8 cellular contexts compared by ENCODE assay signal in genomic region chr15:84750583-84751092, GRCh38. TPM values are rescaled to one million over a fixed set of nuclear protein-coding genes. Genes with fewer than 3 reads are reported as not detected.
DNase-seq lines count a peak whose midpoint lies in the region; ATAC-seq and TF ChIP-seq lines count a peak whose summit lies in the region.

No MANE protein-coding gene starts in this region.

- no peak for TF ChIP-seq CTCF in HL-60 (IDR thresholded peaks at IDR 0.05; ENCODE audit: insufficient read depth, low read length)

- no peaks in the 10 kb centered on the region for H3K27me3 ChIP-seq in HL-60 (ENCODE audit: insufficient read depth, poor library complexity, severe bottlenecking)

- H3K9me3 Mint-ChIP-seq in activated CD4-positive, alpha-beta T cell treated with anti-CD3 and anti-CD28 coated beads, Interleukin-2, amount 10 ng/mL, durations not matched to agents 7 days and 5 days: no peaks in the 10 kb centered on the region
- no peaks in the 10 kb centered on the region for H3K9me3 Mint-ChIP-seq in activated naive CD8-positive, alpha-beta T cell treated with anti-CD3 and anti-CD28 coated beads, Interleukin-2, amount 50 U/mL, for 24 hours
- H3K9me3 Mint-ChIP-seq in natural killer cell treated with Interleukin-12 subunit alpha and Interleukin-12 subunit beta and Interleukin-15 and Interleukin-18, amount 100 ng/mL, for 72 hours: no peaks in the 10 kb centered on the region

- H3K27me3 Mint-ChIP-seq in activated CD4-positive, alpha-beta T cell treated with anti-CD3 and anti-CD28 coated beads, Interleukin-2, amount 10 ng/mL, durations not matched to agents 7 days and 5 days: no peaks in the 10 kb centered on the region
- no peaks in the 10 kb centered on the region for H3K27me3 Mint-ChIP-seq in activated naive CD8-positive, alpha-beta T cell treated with anti-CD3 and anti-CD28 coated beads, Interleukin-2, amount 50 U/mL, for 24 hours
- H3K27me3 Mint-ChIP-seq in natural killer cell treated with Interleukin-12 subunit alpha and Interleukin-12 subunit beta and Interleukin-15 and Interleukin-18, amount 100 ng/mL, for 72 hours: no peaks in the 10 kb centered on the region

- ATAC-seq in activated naive CD8-positive, alpha-beta T cell treated with anti-CD3 and anti-CD28 coated beads, Interleukin-2, amount 50 U/mL, for 24 hours: no peak
- ATAC-seq in natural killer cell treated with Interleukin-12 subunit alpha and Interleukin-12 subunit beta and Interleukin-15 and Interleukin-18, amount 100 ng/mL, for 72 hours: no peak
- ATAC-seq in HG03469 (IDR thresholded peaks at IDR 0.05; ENCODE audit: unreplicated experiment): no peak

- H3K4me3 Mint-ChIP-seq in activated CD4-positive, alpha-beta T cell treated with anti-CD3 and anti-CD28 coated beads, Interleukin-2, amount 10 ng/mL, durations not matched to agents 7 days and 5 days: peak overlapping the region; percentile 89
- H3K4me3 Mint-ChIP-seq in activated naive CD8-positive, alpha-beta T cell treated with anti-CD3 and anti-CD28 coated beads, Interleukin-2, amount 50 U/mL, for 24 hours: peak overlapping the region; percentile 97
- peak overlapping the region; percentile 96 for H3K4me3 Mint-ChIP-seq in natural killer cell treated with Interleukin-12 subunit alpha and Interleukin-12 subunit beta and Interleukin-15 and Interleukin-18, amount 100 ng/mL, for 72 hours

- CTCF ChIA-PET in activated CD4-positive, alpha-beta T cell treated with anti-CD3 and anti-CD28 coated beads, Interleukin-2, amount 10 ng/mL, durations not matched to agents 7 days and 5 days (lab: Charles Lee): interaction anchor here (0.5 to 2.9 kb wide), 9 partner anchors 10 to 119 kb away, joined by 3 to 10 read pairs (median 4); no protein-coding TSS in a partner anchor

- H3K4me3 ChIP-seq in HL-60 (replicated peaks; ENCODE audit: insufficient read depth, low read length): peak overlapping the region; percentile 91

- H3K36me3 Mint-ChIP-seq in activated CD4-positive, alpha-beta T cell treated with anti-CD3 and anti-CD28 coated beads, Interleukin-2, amount 10 ng/mL, durations not matched to agents 7 days and 5 days (ENCODE audit: low read depth): peaks cover 40% of the 10 kb centered on the region
- peaks cover 20% of the 10 kb centered on the region for H3K36me3 Mint-ChIP-seq in activated naive CD8-positive, alpha-beta T cell treated with anti-CD3 and anti-CD28 coated beads, Interleukin-2, amount 50 U/mL, for 24 hours (ENCODE audit: low read depth)
- peaks cover 6% of the 10 kb centered on the region for H3K36me3 Mint-ChIP-seq in natural killer cell treated with Interleukin-12 subunit alpha and Interleukin-12 subunit beta and Interleukin-15 and Interleukin-18, amount 100 ng/mL, for 72 hours

- H3K27ac Mint-ChIP-seq in activated CD4-positive, alpha-beta T cell treated with anti-CD3 and anti-CD28 coated beads, Interleukin-2, amount 10 ng/mL, durations not matched to agents 7 days and 5 days: peak overlapping the region; percentile 73
- peak overlapping the region; percentile 50 for H3K27ac Mint-ChIP-seq in activated naive CD8-positive, alpha-beta T cell treated with anti-CD3 and anti-CD28 coated beads, Interleukin-2, amount 50 U/mL, for 24 hours
- peak overlapping the region; percentile 92 to 93 for H3K27ac Mint-ChIP-seq in natural killer cell treated with Interleukin-12 subunit alpha and Interleukin-12 subunit beta and Interleukin-15 and Interleukin-18, amount 100 ng/mL, for 72 hours

- H3K4me1 Mint-ChIP-seq in activated CD4-positive, alpha-beta T cell treated with anti-CD3 and anti-CD28 coated beads, Interleukin-2, amount 10 ng/mL, durations not matched to agents 7 days and 5 days: peaks cover 64% of the 10 kb centered on the region
- H3K4me1 Mint-ChIP-seq in activated naive CD8-positive, alpha-beta T cell treated with anti-CD3 and anti-CD28 coated beads, Interleukin-2, amount 50 U/mL, for 24 hours: peaks cover 70% of the 10 kb centered on the region
- peaks cover 49 to 60% of the 10 kb centered on the region in 2 donors for H3K4me1 Mint-ChIP-seq in natural killer cell treated with Interleukin-12 subunit alpha and Interleukin-12 subunit beta and Interleukin-15 and Interleukin-18, amount 100 ng/mL, for 72 hours (ENCODE audit: low read depth in 2 of 2)

- DNase-seq in activated CD4-positive, alpha-beta T cell treated with anti-CD3 and anti-CD28 coated beads, Interleukin-2, amount 10 ng/mL, durations not matched to agents 7 days and 5 days: no peak
- no peak for DNase-seq in activated CD4-positive, alpha-beta T cell treated with anti-CD3 and anti-CD28 coated beads, Interleukin-2, amount 50 U/mL, for 4 hours
- DNase-seq in HL-60 (ENCODE audit: low read depth in 1 of 2, low spot score in 1 of 2): peak; percentile 55 to 71
- DNase-seq in activated naive CD8-positive, alpha-beta T cell treated with anti-CD3 and anti-CD28 coated beads, Interleukin-2, amount 50 U/mL, for 24 hours: peak; percentile 23
- DNase-seq in natural killer cell treated with Interleukin-12 subunit alpha and Interleukin-12 subunit beta and Interleukin-15 and Interleukin-18, amount 100 ng/mL, for 72 hours (ENCODE audit: low spot score): no peak
- no peak for DNase-seq in stimulated activated naive CD4-positive, alpha-beta T cell (lab: John Stamatoyannopoulos, UW)
- DNase-seq in 8988T: no peak

- H3K27ac ChIP-seq in HL-60 (replicated peaks): peak overlapping the region; percentile 83

- POLR2A ChIA-PET in activated CD4-positive, alpha-beta T cell treated with anti-CD3 and anti-CD28 coated beads, Interleukin-2, amount 10 ng/mL, durations not matched to agents 7 days and 5 days (lab: Charles Lee): no interaction called here

RNA-seq across cellular contexts. Expression of gene ZNF592, which starts 2.2 kb away (rescaled TPM):
- 10 to 100 TPM; 44.3 to 51.9 TPM for total RNA-seq in activated CD4-positive, alpha-beta T cell treated with anti-CD3 and anti-CD28 coated beads, Interleukin-2, amount 10 ng/mL, durations not matched to agents 7 days and 5 days
- total RNA-seq in natural killer cell treated with Interleukin-12 subunit alpha and Interleukin-12 subunit beta and Interleukin-15 and Interleukin-18, amount 100 ng/mL, for 72 hours: 10 to 100 TPM; 23.7 to 41.3 TPM

RNA-seq across cellular contexts. Expression of gene SEC11A, which starts 34.7 kb away (rescaled TPM):
- 100 to 1,000 TPM; 110 to 119 TPM for total RNA-seq in activated CD4-positive, alpha-beta T cell treated with anti-CD3 and anti-CD28 coated beads, Interleukin-2, amount 10 ng/mL, durations not matched to agents 7 days and 5 days
- 100 to 1,000 TPM in 1 of 2 donors, 10 to 100 TPM in 1; 73.0 to 114 TPM for total RNA-seq in natural killer cell treated with Interleukin-12 subunit alpha and Interleukin-12 subunit beta and Interleukin-15 and Interleukin-18, amount 100 ng/mL, for 72 hours

Comparison
In these comparisons a context has a peak if more than half of its experiments do, and no peak if none do; other contexts are left out.
1. DNase-seq: peak in HL-60 (2 of 2) and activated naive CD8-positive, alpha-beta T cell treated with anti-CD3 and anti-CD28 coated beads, Interleukin-2, amount 50 U/mL, for 24 hours (single experiment); none in activated CD4-positive, alpha-beta T cell treated with anti-CD3 and anti-CD28 coated beads, Interleukin-2, amount 10 ng/mL, durations not matched to agents 7 days and 5 days (single experiment), activated CD4-positive, alpha-beta T cell treated with anti-CD3 and anti-CD28 coated beads, Interleukin-2, amount 50 U/mL, for 4 hours (0 of 2), natural killer cell treated with Interleukin-12 subunit alpha and Interleukin-12 subunit beta and Interleukin-15 and Interleukin-18, amount 100 ng/mL, for 72 hours (single experiment), stimulated activated naive CD4-positive, alpha-beta T cell (0 of 6) and 8988T (single experiment).
2. Peak in every context shown above with its lines, with median percentiles within 50 percentile points of each other: H3K27ac Mint-ChIP-seq and H3K4me3 Mint-ChIP-seq.